19 cellular contexts compared by ENCODE assay signal in genomic region chr17:83068641-83069570, GRCh38. TPM values are rescaled to one million over a fixed set of nuclear protein-coding genes. Genes with fewer than 3 reads are reported as not detected.
DNase-seq lines count a peak whose midpoint lies in the region; ATAC-seq, FAIRE-seq and TF ChIP-seq lines count a peak whose summit lies in the region.
"Had no signal": no experiment of that assay in that cellular context is flagged by ENCODE, and none has a peak within 500 bp of the region (broad histone marks: within the 10 kb centered on the region; RNA-seq: fewer than 3 reads in every experiment).

No MANE protein-coding gene starts in this region.

- TF ChIP-seq EP300 in HepG2 (IDR thresholded peaks at IDR 0.05; ENCODE audit: low read depth in 2 of 2, low read length in 2 of 2) (no peak), HepG2 (CRISPR knock-in tag; IDR thresholded peaks at IDR 0.05; ENCODE audit: borderline replicate concordance) (no peak)

- H3K4me1 ChIP-seq in right atrium auricular region (no peaks in the 10 kb centered on the region), HepG2 (ENCODE audit: insufficient read depth, low read length) (no peaks in the 10 kb centered on the region), upper lobe of right lung (peaks cover 10% of the 10 kb centered on the region)

- BruUV-seq in HepG2 (replicated peaks; lab: Mats Ljungman, UMichigan), result no TSS peak

- H3K79me2 ChIP-seq in HepG2 (ENCODE audit: insufficient read depth, low read length), result no peaks in the 10 kb centered on the region

- H3K27me3 ChIP-seq in right atrium auricular region (no peaks in the 10 kb centered on the region), HepG2 (ENCODE audit: control insufficient read depth in 1 of 2, insufficient read depth in 2 of 2, low read length in 2 of 2) (peaks cover 33 to 87% of the 10 kb centered on the region in 2 experiments), upper lobe of right lung (no peaks in the 10 kb centered on the region)

- in situ Hi-C loops in HepG2 (cut with HindIII; ENCODE audit: extremely low pct_ligation_motif_present, low pct_unique_long_range_greater_than_20kb), result no loop called here

- TF ChIP-seq POLR2A in HepG2 (IDR thresholded peaks at IDR 0.05; ENCODE audit: insufficient read depth in 1 of 2, low read depth in 2 of 2, low read length in 2 of 2), result no peak

- no peak for FAIRE-seq in HepG2 (lab: Jason Lieb, UNC)
- FAIRE-seq: D721Med, keratinocyte had no signal

- H3K4me3 Mint-ChIP-seq in T-helper 2 cell treated with Interferon-gamma antibody and Interleukin-4, amounts not matched to agents 5 μg/mL and 100 μg/mL, for 36 hours, result peak overlapping the region; percentile 55
- H3K4me3 Mint-ChIP-seq: mesothelial cell of epicardium had no signal

- CTCF ChIA-PET in HepG2 (lab: Yijun Ruan, JAX; ENCODE audit: low intra/inter-chr PET ratio, low total read pairs), result no interaction called here

- POLR2A ChIA-PET in HepG2 (lab: Yijun Ruan, JAX), result no interaction called here

- H3K9ac ChIP-seq in HepG2 (ENCODE audit: insufficient read depth, low read depth, low read length), result no peak overlapping the region

- no peaks in the 10 kb centered on the region; the same call in 1 of the 2 replicates for H4K20me1 ChIP-seq in HepG2 (ENCODE audit: insufficient read depth, low read length)

- H3K36me3 ChIP-seq in right atrium auricular region, result no peaks in the 10 kb centered on the region
- H3K36me3 ChIP-seq in HepG2 (replicated peaks in 1 of 2; ENCODE audit: control insufficient read depth in 1 of 2, insufficient read depth in 2 of 2, low read length in 2 of 2), result no peaks in the 10 kb centered on the region
- H3K36me3 ChIP-seq in upper lobe of right lung, result no peaks in the 10 kb centered on the region
- H3K36me3 ChIP-seq: cardiac muscle cell had no signal

- no peak overlapping the region for H3K4me2 ChIP-seq in HepG2 (ENCODE audit: low read depth, low read length)

- DNase-seq in Right ventricle myocardium superior (peak; percentile 35), right atrium auricular region (ENCODE audit: low spot score) (no peak), HepG2 (ENCODE audit: low spot score) (no peak), upper lobe of right lung (peak; percentile 57), NCI-H1417 treated with DMSO at 0.1 percent for 48 hours (lab: John Stamatoyannopoulos, UW) (no peak), SW 1271 (lab: John Stamatoyannopoulos, UW) (no peak)
- DNase-seq in T-helper 2 cell treated with Interferon-gamma antibody and Interleukin-4, amounts not matched to agents 5 μg/mL and 100 μg/mL, for 36 hours (ENCODE audit: low spot score), result no peak
- no peak for DNase-seq in activated effector memory CD4-positive, alpha-beta T cell treated with anti-CD3 and anti-CD28 coated beads, Interleukin-2, amount 50 U/mL, for 16 hours
- DNase-seq: activated CD4-positive, CD25-positive, alpha-beta regulatory T cell; effector CD8-positive, alpha-beta T cell; HCEC 1CT; Kasumi-1; NCI-H187; NCI-H446; stimulated activated CD4-positive, alpha-beta T cell treated with anti-CD3 and anti-CD28 coated beads, Interleukin-2, amount 100 ng/mL, for 48 hours had no signal

- 45% methylated on average over 25 of the region's 58 CpGs for WGBS in HepG2 (ENCODE audit: low lambda C conversion rate)

- no peaks in the 10 kb centered on the region for H3K36me3 Mint-ChIP-seq in T-helper 2 cell treated with Interferon-gamma antibody and Interleukin-4, amounts not matched to agents 5 μg/mL and 100 μg/mL, for 36 hours (ENCODE audit: low read depth)
- H3K36me3 Mint-ChIP-seq: mesothelial cell of epicardium had no signal

- no peaks in the 10 kb centered on the region for H3K9me3 ChIP-seq in right atrium auricular region
- no peaks in the 10 kb centered on the region for H3K9me3 ChIP-seq in HepG2 (ENCODE audit: low read length)
- H3K9me3 ChIP-seq in upper lobe of right lung, result no peaks in the 10 kb centered on the region

- TF ChIP-seq CTCF in right atrium auricular region (IDR thresholded peaks at IDR 0.05) (no peak), HepG2 (CRISPR knock-in tag; IDR thresholded peaks at IDR 0.05) (no peak), upper lobe of right lung (IDR thresholded peaks at IDR 0.05) (no peak)

- H3K27ac Mint-ChIP-seq in T-helper 2 cell treated with Interferon-gamma antibody and Interleukin-4, amounts not matched to agents 5 μg/mL and 100 μg/mL, for 36 hours, result peak overlapping the region; percentile 62

- H3K27ac ChIP-seq in right atrium auricular region (no peak overlapping the region), HepG2 (ENCODE audit: extremely low read length, insufficient read depth, low read length) (no peak overlapping the region), upper lobe of right lung (no peak overlapping the region)
- H3K27ac ChIP-seq: cardiac muscle cell had no signal

- H3K27me3 Mint-ChIP-seq in T-helper 2 cell treated with Interferon-gamma antibody and Interleukin-4, amounts not matched to agents 5 μg/mL and 100 μg/mL, for 36 hours (ENCODE audit: low read depth), result no peaks in the 10 kb centered on the region

- no peak overlapping the region for H3K4me3 ChIP-seq in right atrium auricular region
- no peak overlapping the region for H3K4me3 ChIP-seq in HepG2 (replicated peaks in 1 of 3; ENCODE audit: insufficient read depth in 1 of 3, low read depth in 2 of 3, low read length in 3 of 3)
- H3K4me3 ChIP-seq in upper lobe of right lung, result no peak overlapping the region
- H3K4me3 ChIP-seq: cardiac muscle cell had no signal

- H3K4me1 Mint-ChIP-seq in T-helper 2 cell treated with Interferon-gamma antibody and Interleukin-4, amounts not matched to agents 5 μg/mL and 100 μg/mL, for 36 hours (ENCODE audit: low read depth), result peaks cover 25% of the 10 kb centered on the region

- no peak for ATAC-seq in Right ventricle myocardium superior (ENCODE audit: poor library complexity)
- no peak for ATAC-seq in HepG2
- ATAC-seq in upper lobe of right lung, result no peak

- intact Hi-C loops in Right ventricle myocardium superior (cut with DNase I) (no loop called here), HepG2 (cut with micrococcal nuclease; ENCODE audit: unreplicated experiment) (no loop called here), upper lobe of right lung (cut with DNase I) (no loop called here)

- no peak for TF ChIP-seq RAD21 in HepG2 (CRISPR knock-in tag; IDR thresholded peaks at IDR 0.05)

- no peak overlapping the region for H2AFZ ChIP-seq in HepG2 (ENCODE audit: low read length)

- H3K9me3 Mint-ChIP-seq in T-helper 2 cell treated with Interferon-gamma antibody and Interleukin-4, amounts not matched to agents 5 μg/mL and 100 μg/mL, for 36 hours, result no peaks in the 10 kb centered on the region
- H3K9me3 Mint-ChIP-seq: mesothelial cell of epicardium had no signal

TF ChIP-seq in HepG2, 621 proteins besides CTCF, POLR2A, EP300 and RAD21:
- TF ChIP-seq ZNF841 (CRISPR knock-in tag; IDR thresholded peaks at IDR 0.05; ENCODE audit: borderline replicate concordance) (no peak), XRCC5 (optimal IDR thresholded peaks at IDR 0.05; ENCODE audit: low read length) (no peak), NFKBIZ (CRISPR knock-in tag; IDR thresholded peaks at IDR 0.05) (no peak), ZNF761 (CRISPR knock-in tag; conservative IDR thresholded peaks at IDR 0.05) (0 out of 2 replicates have a peak, but pooled peaks have one; percentile 47)

RNA-seq across cellular contexts. Expression of gene METRNL, which starts 10.5 kb away (rescaled TPM):
- total RNA-seq in Right ventricle myocardium superior (70.3 TPM), right atrium auricular region (100 to 1,000 TPM in 1 of 2 donors, 10 to 100 TPM in 1; 62.9 to 104 TPM), HepG2 (2016; rRNA removed; fragmentation: Illumina TruSeq; extraction: Trizol) (0.66 and 1.2 TPM in 2 replicates), upper lobe of right lung (79.9 TPM)
- 0.81 and 1.1 TPM in 2 replicates for total RNA-seq in HepG2 (2016; cell fraction: cytosol; rRNA removed; fragmentation: Illumina TruSeq; extraction: Trizol; ENCODE audit: low read depth)
- 0.56 and 1.0 TPM in 2 replicates for total RNA-seq in HepG2 (2016; cell fraction: insoluble cytoplasmic fraction; rRNA removed; fragmentation: Illumina TruSeq; extraction: Trizol)
- 1.7 and 2.2 TPM in 2 replicates for total RNA-seq in HepG2 (2016; cell fraction: membrane; rRNA removed; fragmentation: Illumina TruSeq; extraction: Trizol)
- total RNA-seq in HepG2 (2016; cell fraction: nucleus; rRNA removed; fragmentation: Illumina TruSeq; extraction: Trizol), result 0.31 TPM in 1 of 2 replicates, not detected in the other
- polyA plus RNA-seq in HepG2 (2011; rRNA removed), result 0.84 and 1.4 TPM in 2 replicates
- 2.1 and 2.5 TPM in 2 replicates for polyA plus RNA-seq in HepG2 (2011; cell fraction: cytosol; rRNA removed)
- polyA plus RNA-seq in HepG2 (2011; cell fraction: nucleus; rRNA removed), result 1.2 and 1.8 TPM in 2 replicates
- 0.23 and 0.79 TPM in 2 replicates for polyA plus RNA-seq in HepG2 (2012)
- polyA plus RNA-seq in HepG2 (2016; cell fraction: cytosol; fragmentation: Illumina TruSeq; extraction: Trizol; ENCODE audit: low read depth), result 1.1 and 1.2 TPM in 2 replicates
- polyA plus RNA-seq in HepG2 (2016; cell fraction: insoluble cytoplasmic fraction; fragmentation: Illumina TruSeq; extraction: Trizol; ENCODE audit: low read depth), result 0.69 and 0.92 TPM in 2 replicates
- 2.1 TPM in 2 replicates for polyA plus RNA-seq in HepG2 (2016; cell fraction: membrane; fragmentation: Illumina TruSeq; extraction: Trizol; ENCODE audit: low read depth)
- polyA plus RNA-seq in HepG2 (2016; cell fraction: nucleus; fragmentation: Illumina TruSeq; extraction: Trizol; ENCODE audit: insufficient read depth, low read depth), result 1.2 and 1.3 TPM in 2 replicates
- polyA minus RNA-seq in HepG2 (2011; rRNA and poly(A)+ RNA removed; ENCODE audit: low replicate concordance), result 2.5 and 12.3 TPM in 2 replicates
- polyA minus RNA-seq in HepG2 (2011; cell fraction: cytosol; rRNA and poly(A)+ RNA removed), result 2.9 and 4.6 TPM in 2 replicates
- 0.87 and 1.4 TPM in 2 replicates for polyA minus RNA-seq in HepG2 (2011; cell fraction: nucleus; rRNA and poly(A)+ RNA removed)

Comparison
In these comparisons a context has a peak if more than half of its experiments do, and no peak if none do; other contexts are left out.
1. DNase-seq: peak in Right ventricle myocardium superior (single experiment) and upper lobe of right lung (single experiment); none in right atrium auricular region (single experiment), T-helper 2 cell treated with Interferon-gamma antibody and Interleukin-4, amounts not matched to agents 5 μg/mL and 100 μg/mL, for 36 hours (single experiment), HepG2 (single experiment), activated effector memory CD4-positive, alpha-beta T cell treated with anti-CD3 and anti-CD28 coated beads, Interleukin-2, amount 50 U/mL, for 16 hours (single experiment), NCI-H1417 treated with DMSO at 0.1 percent for 48 hours (single experiment) and SW 1271 (0 of 2).
2. RNA of gene METRNL, which starts 10.5 kb away (total RNA-seq): 62.9 to 104 TPM in right atrium auricular region, 79.9 TPM in upper lobe of right lung (single experiment) and 70.3 TPM in Right ventricle myocardium superior (single experiment); 0.31 to 2.2 TPM in HepG2; every median in the first group is over 10 times any median in the second.